ENCODE assay signal across 16 cellular contexts in the genomic region with DNA sequence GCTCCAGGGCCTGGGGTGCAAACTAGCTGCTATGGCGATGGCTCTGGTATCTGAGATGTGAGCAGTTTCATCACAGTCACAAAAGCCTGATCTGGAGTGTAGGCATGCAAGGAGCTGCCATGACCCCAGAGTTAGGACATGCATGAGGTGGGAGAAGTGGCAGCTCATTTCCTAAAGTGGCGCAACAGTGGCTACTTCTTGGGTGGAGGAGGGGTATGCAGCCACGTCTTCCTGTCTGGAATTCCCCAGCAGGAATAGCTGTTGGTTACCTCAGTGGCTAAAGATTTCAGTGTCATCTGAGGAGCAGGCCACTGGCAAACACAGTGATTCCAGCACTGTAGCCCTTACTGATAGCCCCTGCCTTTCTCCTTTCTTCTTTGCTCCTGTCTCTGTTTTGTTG.
A peak's percentile ranks its signal among the peaks of the same experiment; 100 is the strongest.
DNase-seq lines count a peak whose midpoint lies in the region; ATAC-seq lines count a peak whose summit lies in the region.
"Had no signal": no experiment of that assay in that cellular context is flagged by ENCODE, and none has a peak within 500 bp of the region (broad histone marks: within the 10 kb centered on the region; RNA-seq: fewer than 3 reads in every experiment).

No MANE protein-coding gene starts in this region.

- H2BK120ac ChIP-seq in mesendoderm (ENCODE audit: low read depth, low read length): no peak overlapping the region

- H3K56ac ChIP-seq in mesendoderm (ENCODE audit: low read length): no peak overlapping the region

- H3K18ac ChIP-seq in mesendoderm (ENCODE audit: low read length): no peak overlapping the region

- no peaks in the 10 kb centered on the region for H3K79me1 ChIP-seq in mesendoderm (ENCODE audit: low read length)

- H3K27me3 ChIP-seq in mesendoderm (ENCODE audit: insufficient read depth, low read length, poor library complexity): no peaks in the 10 kb centered on the region
- H3K27me3 ChIP-seq: BLaER1, uterus had no signal

- no CpG with 5 or more reads among the region's 3 CpGs for WGBS in mesendoderm (ENCODE audit: extremely low coverage, insufficient coverage, low lambda C conversion rate)

- no peak overlapping the region for H3K9ac ChIP-seq in mesendoderm (ENCODE audit: low read length)
- H3K9ac ChIP-seq: BLaER1 had no signal

- no peak overlapping the region for H3K4ac ChIP-seq in mesendoderm (ENCODE audit: low read depth, low read length)

- H3K4me1 ChIP-seq in mesendoderm (ENCODE audit: control insufficient read depth, low read depth, low read length): no peaks in the 10 kb centered on the region
- H3K4me1 ChIP-seq: uterus had no signal

- no peak overlapping the region for H3K4me2 ChIP-seq in mesendoderm (ENCODE audit: low read length)
- H3K4me2 ChIP-seq: BLaER1 had no signal

- ATAC-seq in HG02970 (IDR thresholded peaks at IDR 0.05; ENCODE audit: low FRiP score, unreplicated experiment) (no peak), HG03139 (IDR thresholded peaks at IDR 0.05; ENCODE audit: unreplicated experiment) (no peak)
- ATAC-seq: effector memory CD8-positive, alpha-beta T cell; HCT116 had no signal

- no peak overlapping the region for H2BK5ac ChIP-seq in mesendoderm (ENCODE audit: low read length)

- H4K5ac ChIP-seq in mesendoderm (ENCODE audit: low read length): no peak overlapping the region

- in situ Hi-C loops in KBM-7 (cut with MboI; ENCODE audit: low pct_unique_long_range_greater_than_20kb, low sequenced_read_pairs): no loop called here

- no peak overlapping the region for H2BK15ac ChIP-seq in mesendoderm (replicated peaks; ENCODE audit: low read depth)

- no peak overlapping the region for H4K8ac ChIP-seq in mesendoderm (ENCODE audit: low read depth, low read length)

- H3K36me3 ChIP-seq in mesendoderm (ENCODE audit: control insufficient read depth, insufficient read depth, low read length): no peaks in the 10 kb centered on the region
- H3K36me3 ChIP-seq: BLaER1, uterus had no signal

- no peak overlapping the region for H2AK5ac ChIP-seq in mesendoderm (ENCODE audit: low read length)

- no peak overlapping the region for H3K4me3 ChIP-seq in mesendoderm (ENCODE audit: low read length)
- H3K4me3 ChIP-seq: BLaER1, uterus had no signal

- H3K79me2 ChIP-seq in mesendoderm (ENCODE audit: control insufficient read depth, insufficient read depth, low read length): no peaks in the 10 kb centered on the region

- H3K27ac ChIP-seq in epithelial cell of prostate (no peak overlapping the region), mesendoderm (ENCODE audit: low read depth, low read length) (no peak overlapping the region)
- H3K27ac ChIP-seq: BLaER1, uterus had no signal

- H3K23ac ChIP-seq in mesendoderm (ENCODE audit: low read length): no peak overlapping the region

- DNase-seq in AG20443 (ENCODE audit: low spot score): peak; percentile 4
- peak; percentile 0 for DNase-seq in KBM-7
- peak; percentile 3 for DNase-seq in epithelial cell of prostate (ENCODE audit: low read depth, low spot score)
- peak; percentile 54 for DNase-seq in mesendoderm
- DNase-seq in activated CD4-positive, CD25-positive, alpha-beta regulatory T cell treated with anti-CD3 and anti-CD28 coated beads, Interleukin-2, amount 50 U/mL, for 72 hours: no peak
- no peak for DNase-seq in RPMI8226
- DNase-seq: activated CD4-positive, alpha-beta T cell treated with anti-CD3 and anti-CD28 coated beads for 48 hours; activated T-cell treated with anti-CD3 and anti-CD28 coated beads, Interleukin-2, amount 50 U/mL, for 48 hours; effector memory CD8-positive, alpha-beta T cell; NCI-H2227 treated with DMSO at 0.1 percent for 48 hours; stimulated activated CD4-positive, alpha-beta T cell treated with anti-CD3 and anti-CD28 coated beads, Interleukin-2, amount 100 ng/mL, for 24 hours; uterus had no signal

Comparison
In these comparisons a context has a peak if more than half of its experiments do, and no peak if none do; other contexts are left out.
1. DNase-seq: peak in AG20443 (single experiment), KBM-7 (single experiment), epithelial cell of prostate (single experiment) and mesendoderm (single experiment); none in activated CD4-positive, CD25-positive, alpha-beta regulatory T cell treated with anti-CD3 and anti-CD28 coated beads, Interleukin-2, amount 50 U/mL, for 72 hours (single experiment) and RPMI8226 (single experiment).